Comparison of ENCODE assay signal across 17 cellular contexts in genomic region chr1:88001460-88001859, GRCh38.
DNase-seq lines count a peak whose midpoint lies in the region; ATAC-seq, FAIRE-seq and TF ChIP-seq lines count a peak whose summit lies in the region.
"Had no signal": no experiment of that assay in that cellular context is flagged by ENCODE, and none has a peak within 500 bp of the region (broad histone marks: within the 10 kb centered on the region; RNA-seq: fewer than 3 reads in every experiment).

No MANE protein-coding gene starts in this region.

- 90 to 100% methylated on average over 1 of the region's 1 CpG for WGBS in mesodermal cell (ENCODE audit: insufficient coverage in 2 of 2), 2 experiments

- no peak overlapping the region for H3K4me3 Mint-ChIP-seq in endothelial cell (ENCODE audit: unreplicated experiment)
- H3K4me3 Mint-ChIP-seq: activated CD4-positive, alpha-beta memory T cell treated with anti-CD3 and anti-CD28 coated beads, Interleukin-2, amount 10 ng/mL, durations not matched to agents 7 days and 5 days; endodermal cell had no signal

- H3K9me3 Mint-ChIP-seq in endothelial cell (ENCODE audit: unreplicated experiment), result no peaks in the 10 kb centered on the region
- H3K9me3 Mint-ChIP-seq: activated CD4-positive, alpha-beta memory T cell treated with anti-CD3 and anti-CD28 coated beads, Interleukin-2, amount 10 ng/mL, durations not matched to agents 7 days and 5 days; activated T-helper 2 cell treated with anti-CD3 and anti-CD28 coated beads, Interferon-gamma antibody, Interleukin-2, Interleukin-4, amounts not matched to agents 10 μg/mL and 5 μg/mL and 100 μg/mL, durations not matched to agents 14 hours and 24 hours and 36 hours; endodermal cell had no signal

- H3K4me1 ChIP-seq in mesodermal cell (ENCODE audit: control insufficient read depth, insufficient read depth, low read length, poor library complexity, severe bottlenecking), result peaks cover 4% of the 10 kb centered on the region
- H3K4me1 ChIP-seq: BLaER1, body of pancreas had no signal

- H3K36me3 ChIP-seq in bronchial epithelial cell (ENCODE audit: control insufficient read depth, insufficient read depth, low read length) (no peaks in the 10 kb centered on the region), mesodermal cell (ENCODE audit: control insufficient read depth, insufficient read depth, low read length) (no peaks in the 10 kb centered on the region)
- H3K36me3 ChIP-seq: BLaER1 had no signal

- peak; percentile 45 for DNase-seq in AG10803 (ENCODE audit: low read depth)
- peak; percentile 73 for DNase-seq in HT1080 (ENCODE audit: low read depth)
- peak; percentile 85 for DNase-seq in bronchial epithelial cell (ENCODE audit: low read depth)
- no peak for DNase-seq in NCI-H2081 (lab: John Stamatoyannopoulos, UW)
- DNase-seq in endothelial cell (ENCODE audit: low spot score), result no peak
- DNase-seq: activated CD4-positive, alpha-beta memory T cell treated with anti-CD3 and anti-CD28 coated beads, Interleukin-2, amount 10 ng/mL, durations not matched to agents 7 days and 5 days; body of pancreas; endodermal cell; GOT3; NCI-H1105; NCI-H345 had no signal

- H3K27me3 Mint-ChIP-seq in endothelial cell (ENCODE audit: unreplicated experiment), result no peaks in the 10 kb centered on the region

- no peak for TF ChIP-seq CTCF in AG10803 (conservative IDR thresholded peaks at IDR 0.05; ENCODE audit: low read length)
- TF ChIP-seq CTCF in bronchial epithelial cell (IDR thresholded peaks at IDR 0.05; ENCODE audit: insufficient read depth, low read length, severe bottlenecking), result no peak
- no peak for TF ChIP-seq CTCF in endothelial cell (IDR thresholded peaks at IDR 0.05; ENCODE audit: unreplicated experiment)

- H3K4me3 ChIP-seq in AG10803 (ENCODE audit: low read length) (no peak overlapping the region), bronchial epithelial cell (ENCODE audit: low read depth, low read length) (no peak overlapping the region), mesodermal cell (ENCODE audit: extremely low read depth, insufficient read depth, low read length, poor library complexity, severe bottlenecking) (no peak overlapping the region)
- H3K4me3 ChIP-seq: BLaER1, body of pancreas had no signal

- no peaks in the 10 kb centered on the region for H3K36me3 Mint-ChIP-seq in endothelial cell (ENCODE audit: low read depth, unreplicated experiment)

- no peak for ATAC-seq in GM18511 (IDR thresholded peaks at IDR 0.05; ENCODE audit: unreplicated experiment)
- no peak for ATAC-seq in GM18519 (IDR thresholded peaks at IDR 0.05; ENCODE audit: low FRiP score, unreplicated experiment)
- ATAC-seq: body of pancreas had no signal

- no peaks in the 10 kb centered on the region for H3K4me1 Mint-ChIP-seq in endothelial cell (ENCODE audit: unreplicated experiment)
- H3K4me1 Mint-ChIP-seq: activated CD4-positive, alpha-beta memory T cell treated with anti-CD3 and anti-CD28 coated beads, Interleukin-2, amount 10 ng/mL, durations not matched to agents 7 days and 5 days; endodermal cell had no signal

- no peak for FAIRE-seq in bronchial epithelial cell (lab: Jason Lieb, UNC)
- FAIRE-seq: GM18507 had no signal

- no peak overlapping the region for H3K27ac Mint-ChIP-seq in endothelial cell (ENCODE audit: unreplicated experiment)
- H3K27ac Mint-ChIP-seq: activated CD4-positive, alpha-beta memory T cell treated with anti-CD3 and anti-CD28 coated beads, Interleukin-2, amount 10 ng/mL, durations not matched to agents 7 days and 5 days; activated T-helper 2 cell treated with anti-CD3 and anti-CD28 coated beads, Interferon-gamma antibody, Interleukin-2, Interleukin-4, amounts not matched to agents 10 μg/mL and 5 μg/mL and 100 μg/mL, durations not matched to agents 14 hours and 24 hours and 36 hours; endodermal cell had no signal

- H3K27ac ChIP-seq in mesodermal cell (ENCODE audit: low read depth, low read length, severe bottlenecking), result peak overlapping the region; percentile 62
- H3K27ac ChIP-seq: BLaER1, body of pancreas had no signal

- H3K9me3 ChIP-seq in mesodermal cell (ENCODE audit: control insufficient read depth, low read length), result no peaks in the 10 kb centered on the region
- H3K9me3 ChIP-seq: BLaER1, body of pancreas had no signal

- H3K27me3 ChIP-seq in bronchial epithelial cell (ENCODE audit: control insufficient read depth, insufficient read depth, low read length), result no peaks in the 10 kb centered on the region
- H3K27me3 ChIP-seq: BLaER1, body of pancreas had no signal

Comparison
In these comparisons a context has a peak if more than half of its experiments do, and no peak if none do; other contexts are left out.
1. DNase-seq: peak in AG10803 (single experiment), HT1080 (single experiment) and bronchial epithelial cell (single experiment); none in NCI-H2081 (0 of 2) and endothelial cell (single experiment).